8 cellular contexts compared by ENCODE assay signal in the genomic region with DNA sequence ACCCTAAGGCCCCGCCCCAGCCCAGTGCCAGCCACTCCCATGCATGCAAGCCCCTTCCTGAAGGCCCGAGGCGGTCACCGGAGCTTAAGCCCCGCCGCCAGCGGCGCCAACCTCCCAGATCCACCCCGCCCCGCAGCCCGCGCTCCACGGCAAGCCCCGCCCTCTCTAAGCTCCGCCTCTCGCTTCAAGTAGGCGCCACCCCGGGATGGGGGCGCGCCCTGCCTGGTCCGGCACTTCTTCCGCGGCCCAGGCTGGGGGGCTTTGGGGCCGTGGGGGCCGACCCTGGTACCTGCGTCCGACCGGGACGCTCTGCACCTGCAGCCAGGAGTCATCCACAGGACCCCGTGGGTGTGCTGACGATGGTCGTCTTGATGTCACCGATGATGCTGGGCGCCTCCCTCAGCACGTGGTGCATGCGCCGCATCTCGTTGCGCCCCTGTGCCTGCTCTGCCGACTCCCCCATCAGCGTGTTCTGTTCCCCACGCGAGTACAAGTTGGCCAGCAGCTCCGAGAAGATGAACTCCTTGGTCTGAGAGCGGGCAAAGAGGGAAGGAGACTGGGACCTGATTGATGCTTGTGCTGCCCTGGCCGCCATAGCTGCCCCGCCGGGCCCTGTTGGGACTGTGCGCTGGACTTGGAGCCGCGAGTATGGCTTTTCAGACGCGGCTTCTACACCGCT. TPM values are rescaled to one million over a fixed set of nuclear protein-coding genes. Genes with fewer than 3 reads are reported as not detected.
DNase-seq lines count a peak whose midpoint lies in the region; ATAC-seq and TF ChIP-seq lines count a peak whose summit lies in the region.

No MANE protein-coding gene starts in this region.

- 6% methylated on average over 54 of the region's 54 CpGs for WGBS in right cardiac atrium

- DNase-seq in NCI-H1694 treated with DMSO at 0.1 percent for 48 hours (lab: John Stamatoyannopoulos, UW) (peak; percentile 66), T-helper 2 cell (peak; percentile 74 to 91 (median 86)), anterior cingulate cortex (lab: John Stamatoyannopoulos, UW) (peak; percentile 32 to 94 (median 83)), right cardiac atrium (peak; percentile 96 to 98 (median 98)), putamen (ENCODE audit: low spot score) (peak; percentile 78), uterus (peak; percentile 96 to 97)

- no peak for TF ChIP-seq CTCF in uterus (IDR thresholded peaks at IDR 0.05)

- H3K27ac ChIP-seq in right cardiac atrium (ENCODE audit: low read length) = no peak overlapping the region
- peak overlapping the region; percentile 59 to 90 for H3K27ac ChIP-seq in uterus

- H3K4me1 ChIP-seq in right cardiac atrium (ENCODE audit: control insufficient read depth, insufficient read depth, low read length) = no peaks in the 10 kb centered on the region
- H3K4me1 ChIP-seq in uterus = peaks cover 0 to 6% of the 10 kb centered on the region in 2 donors

- intact Hi-C loops in right cardiac atrium (cut with DNase I) = loop anchor here in 1 of 4 donors (10.0 kb wide), 2 partner anchors 54 to 104 kb away; no protein-coding TSS in a partner anchor
- intact Hi-C loops in uterus (cut with DNase I; ENCODE audit: low total_unique reads) = no loop called here

- ATAC-seq in HG02885 (IDR thresholded peaks at IDR 0.05; ENCODE audit: poor library complexity, unreplicated experiment) (peak; percentile 93), right cardiac atrium (peak; percentile 98 to 99)

- H3K9me3 ChIP-seq in right cardiac atrium (ENCODE audit: control insufficient read depth, low read length) = no peaks in the 10 kb centered on the region
- no peaks in the 10 kb centered on the region for H3K9me3 ChIP-seq in uterus

- no peaks in the 10 kb centered on the region for H3K36me3 ChIP-seq in uterus

- TF ChIP-seq POLR2A in GM15510 (IDR thresholded peaks at IDR 0.05; ENCODE audit: borderline replicate concordance, extremely low read depth, insufficient read length) (peak; percentile 37), uterus (IDR thresholded peaks at IDR 0.05) (peak in 1 of 2 donors; percentile 37)

- H3K4me3 ChIP-seq in right cardiac atrium (ENCODE audit: low read length) = peak overlapping the region; percentile 62
- H3K4me3 ChIP-seq in uterus = peak overlapping the region; percentile 86 to 95

- no peaks in the 10 kb centered on the region for H3K27me3 ChIP-seq in right cardiac atrium (ENCODE audit: control insufficient read depth, insufficient read depth)
- H3K27me3 ChIP-seq in uterus = no peaks in the 10 kb centered on the region

RNA-seq across cellular contexts. Expression of a gene that starts 26.1 kb away (rescaled TPM):
- total RNA-seq in right cardiac atrium (10 to 100 TPM; 10.1 to 48.9 (median 16.2) TPM), uterus (10 to 100 TPM; 10.3 to 62.4 (median 46.7) TPM)
- polyA plus RNA-seq in right cardiac atrium = 11.5 TPM
